8 cellular contexts compared by ENCODE assay signal in the genomic region with DNA sequence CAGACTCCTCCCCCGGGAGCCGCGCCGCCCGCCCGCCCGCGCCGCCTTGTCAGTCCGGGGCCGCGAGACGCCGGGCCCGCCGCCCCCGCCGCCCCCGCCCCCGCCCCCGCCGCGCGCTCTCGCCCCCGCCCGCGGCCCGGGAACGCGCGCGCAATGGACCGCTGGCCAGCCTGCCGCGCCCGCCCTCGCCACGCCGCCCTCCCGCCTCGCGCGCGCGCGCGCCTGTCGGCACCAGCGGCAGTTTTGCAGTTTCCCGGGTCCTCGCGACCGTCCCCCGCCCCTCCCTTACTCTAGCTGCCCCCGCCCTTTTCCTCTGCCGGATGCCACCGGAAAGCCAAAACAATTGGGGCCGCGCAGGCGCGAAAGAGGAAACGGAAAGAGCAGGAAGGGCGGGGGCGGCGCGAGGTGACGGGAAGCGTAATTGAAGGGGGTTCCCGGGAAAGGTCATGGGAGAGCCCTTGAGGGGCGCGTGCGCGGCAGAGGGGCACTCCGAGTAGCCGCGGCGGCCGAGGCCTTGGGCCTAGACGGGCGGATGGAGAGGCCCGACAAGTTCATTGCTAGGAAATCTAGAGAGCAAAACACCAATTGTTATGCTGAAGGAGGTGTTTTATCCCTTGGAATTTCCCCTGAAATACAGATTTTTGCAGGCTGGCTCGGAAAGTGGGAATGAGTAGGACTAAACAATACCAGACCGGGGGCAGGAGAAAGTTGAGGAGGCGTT. TPM values are rescaled to one million over a fixed set of nuclear protein-coding genes. Genes with fewer than 3 reads are reported as not detected.
DNase-seq lines count a peak whose midpoint lies in the region; ATAC-seq and TF ChIP-seq lines count a peak whose summit lies in the region.

No MANE protein-coding gene starts in this region.

- H3K4me1 ChIP-seq in thymus (ENCODE audit: control insufficient read depth, insufficient read depth, low read length): peaks cover 7% of the 10 kb centered on the region

- H3K9me3 ChIP-seq in SK-N-MC (ENCODE audit: low read depth, low read length): no peaks in the 10 kb centered on the region
- no peaks in the 10 kb centered on the region for H3K9me3 ChIP-seq in thymus (ENCODE audit: control insufficient read depth)

- H3K36me3 Mint-ChIP-seq in activated naive CD4-positive, alpha-beta T cell treated with anti-CD3 and anti-CD28 coated beads, Interleukin-2, amount 50 U/mL, for 72 hours: peaks cover 17 to 23% of the 10 kb centered on the region in 2 donors
- H3K36me3 Mint-ChIP-seq in glutamatergic neuron (ENCODE audit: unreplicated experiment) (no peaks in the 10 kb centered on the region), osteocyte (ENCODE audit: unreplicated experiment) (no peaks in the 10 kb centered on the region)

- peaks cover 20% of the 10 kb centered on the region for H3K4me1 Mint-ChIP-seq in glutamatergic neuron (ENCODE audit: low read depth, unreplicated experiment)
- peaks cover 44% of the 10 kb centered on the region for H3K4me1 Mint-ChIP-seq in osteocyte (ENCODE audit: unreplicated experiment)

- no peaks in the 10 kb centered on the region for H3K36me3 ChIP-seq in SK-N-MC (ENCODE audit: insufficient read depth, low read length)
- no peaks in the 10 kb centered on the region for H3K36me3 ChIP-seq in thymus (ENCODE audit: control insufficient read depth, insufficient read depth)

- under 1% methylated on average over 85 of the region's 85 CpGs for WGBS in thymus

- peak overlapping the region; percentile 92 for H3K4me3 Mint-ChIP-seq in glutamatergic neuron (ENCODE audit: unreplicated experiment)
- H3K4me3 Mint-ChIP-seq in osteocyte (ENCODE audit: unreplicated experiment): peak overlapping the region; percentile 89

- H3K27ac ChIP-seq in SK-N-MC: peak overlapping the region; percentile 94
- peak overlapping the region; percentile 99 for H3K27ac ChIP-seq in thymus (ENCODE audit: low read depth)

- TF ChIP-seq CTCF in glutamatergic neuron (IDR thresholded peaks at IDR 0.05; ENCODE audit: partially characterized antibody, unreplicated experiment): no peak
- TF ChIP-seq CTCF in osteocyte (IDR thresholded peaks at IDR 0.05): no peak

- H3K27ac Mint-ChIP-seq in activated naive CD4-positive, alpha-beta T cell treated with anti-CD3 and anti-CD28 coated beads, Interleukin-2, amount 50 U/mL, for 72 hours: peak overlapping the region; percentile 99
- peak overlapping the region; percentile 96 for H3K27ac Mint-ChIP-seq in glutamatergic neuron (ENCODE audit: unreplicated experiment)
- peak overlapping the region; percentile 98 for H3K27ac Mint-ChIP-seq in osteocyte (ENCODE audit: unreplicated experiment)

- no peaks in the 10 kb centered on the region for H3K27me3 ChIP-seq in thymus (ENCODE audit: control insufficient read depth, insufficient read depth)

- peak overlapping the region; percentile 80 for H3K9ac ChIP-seq in SK-N-MC (ENCODE audit: insufficient read length)

- H3K4me3 ChIP-seq in GM08714 (ENCODE audit: low read length) (peak overlapping the region; percentile 99), SK-N-MC (peak overlapping the region; percentile 81), thymus (ENCODE audit: low read length) (peak overlapping the region; percentile 97)

- H3K9me3 Mint-ChIP-seq in activated naive CD4-positive, alpha-beta T cell treated with anti-CD3 and anti-CD28 coated beads, Interleukin-2, amount 50 U/mL, for 72 hours: peaks cover 0 to 5% of the 10 kb centered on the region in 2 donors
- H3K9me3 Mint-ChIP-seq in glutamatergic neuron (ENCODE audit: unreplicated experiment): peaks cover 14% of the 10 kb centered on the region
- no peaks in the 10 kb centered on the region for H3K9me3 Mint-ChIP-seq in osteocyte (ENCODE audit: unreplicated experiment)

- H3K27me3 Mint-ChIP-seq in glutamatergic neuron (ENCODE audit: unreplicated experiment) (peaks cover 11% of the 10 kb centered on the region), osteocyte (ENCODE audit: unreplicated experiment) (no peaks in the 10 kb centered on the region)

- peak; percentile 54 for ATAC-seq in HG02588 (IDR thresholded peaks at IDR 0.05; ENCODE audit: unreplicated experiment)
- peak; percentile 71 to 74 for ATAC-seq in activated naive CD4-positive, alpha-beta T cell treated with anti-CD3 and anti-CD28 coated beads, Interleukin-2, amount 50 U/mL, for 72 hours

- DNase-seq in NCI-H1048 (lab: John Stamatoyannopoulos, UW): peak; percentile 93
- no peak for DNase-seq in SK-N-MC (ENCODE audit: low read depth, low spot score)
- DNase-seq in activated naive CD4-positive, alpha-beta T cell treated with anti-CD3 and anti-CD28 coated beads, Interleukin-2, amount 50 U/mL, for 72 hours (ENCODE audit: low spot score in 2 of 2): peak; percentile 95 to 98
- DNase-seq in glutamatergic neuron: peak; percentile 98
- peak; percentile 97 for DNase-seq in osteocyte (ENCODE audit: extremely low spot score, unreplicated experiment)

RNA-seq across cellular contexts. Expression of gene KBTBD2, which starts 0.4 kb away (rescaled TPM):
- 10 to 100 TPM; 35.7 to 49.5 TPM for total RNA-seq in activated naive CD4-positive, alpha-beta T cell treated with anti-CD3 and anti-CD28 coated beads, Interleukin-2, amount 50 U/mL, for 72 hours
- 41.3 TPM for total RNA-seq in glutamatergic neuron (ENCODE audit: unreplicated experiment)
- 33.9 and 36.5 TPM in 2 replicates for total RNA-seq in osteocyte
- 24.1 TPM for polyA plus RNA-seq in thymus
